In genomic region chr5:178825444-178825843, GRCh38 we compare ENCODE assay signal across 23 cellular contexts.
"Had no signal": no experiment of that assay in that cellular context is flagged by ENCODE, and none has a peak within 500 bp of the region (broad histone marks: within the 10 kb centered on the region; RNA-seq: fewer than 3 reads in every experiment).

No MANE protein-coding gene starts in this region.

- H3K27me3 ChIP-seq: right atrium auricular region, testis had no signal

- ATAC-seq: effector memory CD8-positive, alpha-beta T cell; heart right ventricle; left ventricle myocardium superior; lower lobe of right lung; naive thymus-derived CD8-positive, alpha-beta T cell; sciatic nerve; stimulated activated memory B cell treated with anti-CD40 and anti-IgM and Interleukin-4, amounts not matched to agents 10 μg/mL and 1 μg/mL and 100 μg/mL, for 72 hours; stimulated activated naive CD8-positive, alpha-beta T cell treated with anti-CD3 and anti-CD28 coated beads, Interleukin-15, Interleukin-2, amounts not matched to agents 100 U/mL and 50 U/mL, for 24 hours had no signal

- H3K4me1 ChIP-seq: heart right ventricle, lower lobe of right lung, prostate gland, right atrium auricular region, testis, tibial artery had no signal

- DNase-seq: cortex of kidney; effector memory CD8-positive, alpha-beta T cell; foreskin fibroblast; glutamatergic neuron; heart right ventricle; hippocampal formation; immature natural killer cell; islet precursor cell; left ventricle myocardium superior; lower lobe of right lung; naive thymus-derived CD8-positive, alpha-beta T cell; nephron progenitor cell; nucleus accumbens; stimulated activated CD4-positive, alpha-beta T cell treated with anti-CD3 and anti-CD28 coated beads, Interleukin-4, amount 100 ng/mL, for 4 hours; stimulated activated naive CD8-positive, alpha-beta T cell treated with anti-CD3 and anti-CD28 coated beads, Interleukin-15, Interleukin-2, amounts not matched to agents 100 U/mL and 50 U/mL, for 24 hours; substantia nigra; testis; tibial artery had no signal

- H3K27ac ChIP-seq: heart right ventricle, lower lobe of right lung, prostate gland, right atrium auricular region, testis, tibial artery had no signal

- H3K9me3 ChIP-seq: heart right ventricle, lower lobe of right lung, prostate gland, right atrium auricular region, testis, tibial artery had no signal

- H3K4me3 ChIP-seq: heart right ventricle, lower lobe of right lung, prostate gland, right atrium auricular region, smooth muscle cell, testis, tibial artery had no signal

- H3K36me3 ChIP-seq: heart right ventricle, lower lobe of right lung, prostate gland, right atrium auricular region, tibial artery had no signal
